In genomic region chr17:40483679-40484078, GRCh38 we compare ENCODE assay signal across 16 cellular contexts. TPM values are rescaled to one million over a fixed set of nuclear protein-coding genes. Genes with fewer than 3 reads are reported as not detected.
DNase-seq lines count a peak whose midpoint lies in the region; ATAC-seq and TF ChIP-seq lines count a peak whose summit lies in the region.
"Had no signal": no experiment of that assay in that cellular context is flagged by ENCODE, and none has a peak within 500 bp of the region (broad histone marks: within the 10 kb centered on the region; RNA-seq: fewer than 3 reads in every experiment).

No MANE protein-coding gene starts in this region.

- CTCF ChIA-PET in MCF 10A (lab: Yijun Ruan, JAX), result interaction anchor here (1.6 kb wide), 1 partner anchor 49 kb away, joined by 8 read pairs; no protein-coding TSS in a partner anchor
- CTCF ChIA-PET in naive thymus-derived CD4-positive, alpha-beta T cell (lab: Charles Lee), result no interaction called here

- TF ChIP-seq CTCF in MCF 10A (IDR thresholded peaks at IDR 0.05; ENCODE audit: unreplicated experiment), result no peak

- peaks cover 58% of the 10 kb centered on the region for H3K4me1 ChIP-seq in HUES6 (ENCODE audit: control insufficient read depth, insufficient read depth, low read length)
- peaks cover 24 to 32% of the 10 kb centered on the region in 2 donors for H3K4me1 ChIP-seq in naive thymus-derived CD4-positive, alpha-beta T cell (ENCODE audit: control insufficient read depth in 2 of 2, insufficient read depth in 2 of 2, low read length in 2 of 2)

- no peaks in the 10 kb centered on the region for H3K27me3 Mint-ChIP-seq in T-helper 1 cell treated with Interleukin-12 subunit alpha and Interleukin-12 subunit beta and Interleukin-4 antibody, amounts not matched to agents 30 μg/mL and 1 μg/mL, for 36 hours (ENCODE audit: low read depth)
- H3K27me3 Mint-ChIP-seq in MCF 10A (ENCODE audit: insufficient read depth, unreplicated experiment), result no peaks in the 10 kb centered on the region
- H3K27me3 Mint-ChIP-seq in naive thymus-derived CD4-positive, alpha-beta T cell, result no peaks in the 10 kb centered on the region

- peak overlapping the region; percentile 73 for H3K27ac Mint-ChIP-seq in T-helper 1 cell treated with Interleukin-12 subunit alpha and Interleukin-12 subunit beta and Interleukin-4 antibody, amounts not matched to agents 30 μg/mL and 1 μg/mL, for 36 hours
- peak overlapping the region; percentile 89 for H3K27ac Mint-ChIP-seq in MCF 10A (ENCODE audit: low read depth, unreplicated experiment)
- H3K27ac Mint-ChIP-seq in naive thymus-derived CD4-positive, alpha-beta T cell, result peak overlapping the region; percentile 46 to 100 (median 98)
- H3K27ac Mint-ChIP-seq: progenitor cell of endocrine pancreas had no signal

- DNase-seq in T-helper 1 cell, result no peak
- DNase-seq in MCF 10A (ENCODE audit: unreplicated experiment), result no peak
- no peak for DNase-seq in naive thymus-derived CD4-positive, alpha-beta T cell
- no peak for DNase-seq in SIG-M5 (lab: John Stamatoyannopoulos, UW)
- DNase-seq in COLO829 (ENCODE audit: low spot score), result no peak
- DNase-seq: central memory CD4-positive, alpha-beta T cell; left ventricle myocardium superior; NCI-H187 treated with DMSO at 0.1 percent for 48 hours; NCI-H510A; stimulated activated naive CD4-positive, alpha-beta T cell; trophoblast cell had no signal

- no peak overlapping the region for H3K4me3 Mint-ChIP-seq in T-helper 1 cell treated with Interleukin-12 subunit alpha and Interleukin-12 subunit beta and Interleukin-4 antibody, amounts not matched to agents 30 μg/mL and 1 μg/mL, for 36 hours
- H3K4me3 Mint-ChIP-seq in MCF 10A (ENCODE audit: unreplicated experiment), result peak overlapping the region; percentile 51
- H3K4me3 Mint-ChIP-seq in naive thymus-derived CD4-positive, alpha-beta T cell, result peak overlapping the region in 1 of 10 donors; percentile 53
- H3K4me3 Mint-ChIP-seq: CD14-positive monocyte had no signal

- peaks cover 80% of the 10 kb centered on the region for H3K4me1 Mint-ChIP-seq in T-helper 1 cell treated with Interleukin-12 subunit alpha and Interleukin-12 subunit beta and Interleukin-4 antibody, amounts not matched to agents 30 μg/mL and 1 μg/mL, for 36 hours (ENCODE audit: low read depth)
- peaks cover 83% of the 10 kb centered on the region for H3K4me1 Mint-ChIP-seq in MCF 10A (ENCODE audit: insufficient read depth, unreplicated experiment)
- peaks cover 26 to 80% (median 72%) of the 10 kb centered on the region in 7 donors for H3K4me1 Mint-ChIP-seq in naive thymus-derived CD4-positive, alpha-beta T cell

- no peak overlapping the region for H3K4me3 ChIP-seq in HUES6 (ENCODE audit: low read depth, low read length)
- H3K4me3 ChIP-seq in naive thymus-derived CD4-positive, alpha-beta T cell (ENCODE audit: low read length), result no peak overlapping the region

- H3K27me3 ChIP-seq in HUES6 (ENCODE audit: control insufficient read depth, insufficient read depth, low read length), result no peaks in the 10 kb centered on the region
- H3K27me3 ChIP-seq in naive thymus-derived CD4-positive, alpha-beta T cell (ENCODE audit: control insufficient read depth in 2 of 2, insufficient read depth in 2 of 2, low read length in 2 of 2), result no peaks in the 10 kb centered on the region

- ATAC-seq in naive thymus-derived CD4-positive, alpha-beta T cell, result no peak
- no peak for ATAC-seq in activated CD4-positive, CD25-positive, alpha-beta regulatory T cell treated with anti-CD3 and anti-CD28 coated beads, Interleukin-2, amount 50 U/mL, for 24 hours
- ATAC-seq: left ventricle myocardium superior had no signal

- no peaks in the 10 kb centered on the region; the same call in 1 of the 2 replicates for H3K36me3 ChIP-seq in HUES6 (ENCODE audit: control insufficient read depth, insufficient read depth, low read length)
- H3K36me3 ChIP-seq in naive thymus-derived CD4-positive, alpha-beta T cell (ENCODE audit: control insufficient read depth in 2 of 3, insufficient read depth in 3 of 3, low read length in 3 of 3), result no peaks in the 10 kb centered on the region

- no peaks in the 10 kb centered on the region for H3K9me3 ChIP-seq in HUES6 (ENCODE audit: control insufficient read depth, insufficient read depth, low read depth, low read length)
- H3K9me3 ChIP-seq in naive thymus-derived CD4-positive, alpha-beta T cell (ENCODE audit: control insufficient read depth in 2 of 3, low read length in 3 of 3), result no peaks in the 10 kb centered on the region

- no peak overlapping the region for H3K27ac ChIP-seq in HUES6 (ENCODE audit: low read depth, low read length)
- H3K27ac ChIP-seq in naive thymus-derived CD4-positive, alpha-beta T cell (ENCODE audit: low read depth, low read length), result no peak overlapping the region

- H3K9me3 Mint-ChIP-seq in T-helper 1 cell treated with Interleukin-12 subunit alpha and Interleukin-12 subunit beta and Interleukin-4 antibody, amounts not matched to agents 30 μg/mL and 1 μg/mL, for 36 hours, result peaks cover 3% of the 10 kb centered on the region
- H3K9me3 Mint-ChIP-seq in MCF 10A (ENCODE audit: unreplicated experiment), result no peaks in the 10 kb centered on the region
- H3K9me3 Mint-ChIP-seq in naive thymus-derived CD4-positive, alpha-beta T cell, result peaks cover 0 to 4% (median 0%) of the 10 kb centered on the region in 11 donors

- no TSS peak for BruUV-seq in MCF 10A (replicated peaks; lab: Mats Ljungman, UMichigan)

- peak overlapping the region; percentile 51 for H3K9ac ChIP-seq in HUES6 (ENCODE audit: low read length)

- intact Hi-C loops in MCF 10A (cut with micrococcal nuclease), result no loop called here
- intact Hi-C loops in naive thymus-derived CD4-positive, alpha-beta T cell (cut with micrococcal nuclease), result loop anchor here (5.0 kb wide), 2 partner anchors 36 to 41 kb away; partner anchors contain the start of gene IGFBP4 (in 1 of the 2)

- POLR2A ChIA-PET in MCF 10A (lab: Yijun Ruan, JAX), result interaction anchor here (2.6 to 21.4 kb wide), 5 partner anchors 9 to 51 kb away, joined by 14 to 703 read pairs (median 199); partner anchors contain the start of gene TNS4
- POLR2A ChIA-PET in naive thymus-derived CD4-positive, alpha-beta T cell (lab: Charles Lee), result interaction anchor here (2.5 kb wide), 1 partner anchor 49 kb away, joined by 7 read pairs; no protein-coding TSS in a partner anchor

- peaks cover 6% of the 10 kb centered on the region for H3K36me3 Mint-ChIP-seq in T-helper 1 cell treated with Interleukin-12 subunit alpha and Interleukin-12 subunit beta and Interleukin-4 antibody, amounts not matched to agents 30 μg/mL and 1 μg/mL, for 36 hours (ENCODE audit: low read depth)
- H3K36me3 Mint-ChIP-seq in MCF 10A (ENCODE audit: insufficient read depth, unreplicated experiment), result peaks cover 100% of the 10 kb centered on the region
- H3K36me3 Mint-ChIP-seq in naive thymus-derived CD4-positive, alpha-beta T cell, result peaks cover 0 to 6% (median 0%) of the 10 kb centered on the region in 5 donors
- H3K36me3 Mint-ChIP-seq: CD14-positive monocyte had no signal

RNA-seq across cellular contexts. Expression of gene TNS4, which starts 17.7 kb away (rescaled TPM):
- 387 and 522 TPM in 2 replicates for total RNA-seq in MCF 10A (2022)
- total RNA-seq in naive thymus-derived CD4-positive, alpha-beta T cell, result 10 to 100 TPM in 1 of 5 experiments, 1 to 10 TPM in 2, not detected in 2; 1.2 to 10.3 (median 1.3) TPM
- polyA plus RNA-seq in naive thymus-derived CD4-positive, alpha-beta T cell, result not detected
- total RNA-seq: left ventricle myocardium superior, progenitor cell of endocrine pancreas had no signal
- polyA plus RNA-seq: CD14-positive monocyte had no signal

RNA-seq across cellular contexts. Expression of gene IGFBP4, which starts 40.4 kb away (rescaled TPM):
- total RNA-seq in MCF 10A (2022), result 6.5 and 14.4 TPM in 2 replicates
- 100 to 1,000 TPM in 1 of 5 experiments, 1 to 10 TPM in 4; 1.5 to 116 (median 1.9) TPM for total RNA-seq in naive thymus-derived CD4-positive, alpha-beta T cell
- polyA plus RNA-seq in naive thymus-derived CD4-positive, alpha-beta T cell, result 1 to 10 TPM in 1 of 2 donors, under 1 TPM in 1; 0.45 to 1.0 TPM

Comparison
In these comparisons a context has a peak if more than half of its experiments do, and no peak if none do; other contexts are left out.
1. RNA of gene TNS4, which starts 17.7 kb away (total RNA-seq): 387 to 522 TPM in MCF 10A; 1.2 to 10.3 TPM in naive thymus-derived CD4-positive, alpha-beta T cell; every median in the first group is over 10 times any median in the second.
2. Peak in every context shown above with its lines, with median percentiles within 50 percentile points of each other: H3K27ac Mint-ChIP-seq.